In genomic region chr3:123141276-123141675, GRCh38 we compare ENCODE assay signal across 18 cellular contexts.
A peak's percentile ranks its signal among the peaks of the same experiment; 100 is the strongest.
DNase-seq lines count a peak whose midpoint lies in the region; ATAC-seq and TF ChIP-seq lines count a peak whose summit lies in the region.
"Had no signal": no experiment of that assay in that cellular context is flagged by ENCODE, and none has a peak within 500 bp of the region (broad histone marks: within the 10 kb centered on the region; RNA-seq: fewer than 3 reads in every experiment).

No MANE protein-coding gene starts in this region.

- H3K9me3 Mint-ChIP-seq in glutamatergic neuron (ENCODE audit: unreplicated experiment) = peaks cover 10% of the 10 kb centered on the region
- H3K9me3 Mint-ChIP-seq: CD14-positive monocyte; CD4-positive, alpha-beta T cell; CD8-positive, alpha-beta memory T cell; GM23338 had no signal

- no peak overlapping the region for H3K4me3 Mint-ChIP-seq in glutamatergic neuron (ENCODE audit: unreplicated experiment)
- H3K4me3 Mint-ChIP-seq: CD14-positive monocyte; CD4-positive, alpha-beta T cell; CD8-positive, alpha-beta memory T cell; GM23338 had no signal

- peaks cover 8% of the 10 kb centered on the region; the same call in 1 of the 2 replicates for H3K36me3 ChIP-seq in BLaER1
- H3K36me3 ChIP-seq in HEK293 (ENCODE audit: control insufficient read depth in 2 of 2, insufficient read depth in 1 of 2, low read length in 2 of 2) = peaks cover 0 to 31% of the 10 kb centered on the region in 2 experiments; a peak in 1 of 3 replicates
- peaks cover 28% of the 10 kb centered on the region for H3K36me3 ChIP-seq in upper lobe of right lung

- POLR2A ChIA-PET in HEK293 (lab: Yijun Ruan, JAX) = no interaction called here

- peak overlapping the region; percentile 45 for H3K4me2 ChIP-seq in BLaER1
- H3K4me2 ChIP-seq: A549, GM23338 had no signal

- H3K9me3 ChIP-seq in BLaER1 (no peaks in the 10 kb centered on the region), HEK293 (ENCODE audit: control insufficient read depth, insufficient read depth, low read depth, low read length) (no peaks in the 10 kb centered on the region), upper lobe of right lung (no peaks in the 10 kb centered on the region)
- H3K9me3 ChIP-seq: A549, HAP-1 had no signal

- intact Hi-C loops in upper lobe of right lung (cut with DNase I) = no loop called here

- TF ChIP-seq CTCF in HEK293 (tag by site-specific recombination; IDR thresholded peaks at IDR 0.05) (no peak), glutamatergic neuron (IDR thresholded peaks at IDR 0.05; ENCODE audit: partially characterized antibody, unreplicated experiment) (no peak), upper lobe of right lung (IDR thresholded peaks at IDR 0.05) (no peak)

- H3K27me3 ChIP-seq in BLaER1 = no peaks in the 10 kb centered on the region
- no peaks in the 10 kb centered on the region for H3K27me3 ChIP-seq in upper lobe of right lung

- ATAC-seq in upper lobe of right lung = no peak
- ATAC-seq in HG03469 (IDR thresholded peaks at IDR 0.05; ENCODE audit: unreplicated experiment) = no peak
- ATAC-seq: A549, GM23338 had no signal

- peaks cover 55% of the 10 kb centered on the region for H3K4me1 Mint-ChIP-seq in glutamatergic neuron (ENCODE audit: low read depth, unreplicated experiment)
- H3K4me1 Mint-ChIP-seq: CD14-positive monocyte; CD8-positive, alpha-beta memory T cell had no signal

- peaks cover 25% of the 10 kb centered on the region for H3K4me1 ChIP-seq in BLaER1
- peaks cover 4% of the 10 kb centered on the region; the same call in 1 of the 2 replicates for H3K4me1 ChIP-seq in HEK293 (ENCODE audit: control insufficient read depth, insufficient read depth, low read length)
- H3K4me1 ChIP-seq in upper lobe of right lung = no peaks in the 10 kb centered on the region

- H3K36me3 Mint-ChIP-seq in glutamatergic neuron (ENCODE audit: unreplicated experiment) = no peaks in the 10 kb centered on the region

- peak overlapping the region; percentile 95 for H3K27ac Mint-ChIP-seq in glutamatergic neuron (ENCODE audit: unreplicated experiment)
- H3K27ac Mint-ChIP-seq: CD4-positive, alpha-beta T cell; CD8-positive, alpha-beta memory T cell; GM23338 had no signal

- H3K27ac ChIP-seq in BLaER1 (no peak overlapping the region), HEK293 (ENCODE audit: extremely low read depth, low read depth, low read length) (no peak overlapping the region), upper lobe of right lung (no peak overlapping the region), caudate nucleus (ENCODE audit: low read depth, low read length) (no peak overlapping the region)
- H3K27ac ChIP-seq: A549 had no signal

- H3K4me3 ChIP-seq in BLaER1 = no peak overlapping the region
- H3K4me3 ChIP-seq in HEK293 (ENCODE audit: low read depth, low read length) = no peak overlapping the region
- no peak overlapping the region for H3K4me3 ChIP-seq in upper lobe of right lung
- H3K4me3 ChIP-seq: A549, GM23338, HAP-1 had no signal

- H4K20me1 ChIP-seq in BLaER1 = no peaks in the 10 kb centered on the region

- DNase-seq in glutamatergic neuron (no peak), upper lobe of right lung (peak; percentile 30), caudate nucleus (lab: John Stamatoyannopoulos, UW) (no peak), SKM-1 (lab: John Stamatoyannopoulos, UW; ENCODE audit: unreplicated experiment) (no peak)
- DNase-seq: 8988T; ACHN; CD4-positive, alpha-beta T cell; CD8-positive, alpha-beta memory T cell; DMS53; DMS79 treated with DMSO at 0.1 percent for 48 hours; GF-D8 had no signal

- CTCF ChIA-PET in HEK293 (lab: Yijun Ruan, JAX) = interaction anchor here (0.6 kb wide), 1 partner anchor 881 kb away, joined by 3 read pairs; no protein-coding TSS in a partner anchor

- H3K9ac ChIP-seq in BLaER1 = no peak overlapping the region

- peaks cover 12% of the 10 kb centered on the region for H3K27me3 Mint-ChIP-seq in glutamatergic neuron (ENCODE audit: unreplicated experiment)
- H3K27me3 Mint-ChIP-seq: CD4-positive, alpha-beta T cell; CD8-positive, alpha-beta memory T cell had no signal

TF ChIP-seq in HEK293, 187 proteins besides CTCF, POLR2A, EP300 and RAD21:
- TF ChIP-seq MEIS1 (CRISPR knock-in tag; IDR thresholded peaks at IDR 0.05; ENCODE audit: borderline replicate concordance) (no peak), ZNF658 (tag by site-specific recombination; IDR thresholded peaks at IDR 0.05) (no peak), KLF8 (tag by site-specific recombination; IDR thresholded peaks at IDR 0.05) (no peak), ZNF423 (tag by site-specific recombination; IDR thresholded peaks at IDR 0.05) (no peak), ZNF513 (tag by site-specific recombination; IDR thresholded peaks at IDR 0.05) (no peak), ZNF2 (tag by site-specific recombination; IDR thresholded peaks at IDR 0.05) (no peak), ZNF10 (tag by site-specific recombination; IDR thresholded peaks at IDR 0.05) (no peak), GLIS1 (tag by site-specific recombination; IDR thresholded peaks at IDR 0.05) (peak; percentile 88)
- TF ChIP-seq, protein P1, sequence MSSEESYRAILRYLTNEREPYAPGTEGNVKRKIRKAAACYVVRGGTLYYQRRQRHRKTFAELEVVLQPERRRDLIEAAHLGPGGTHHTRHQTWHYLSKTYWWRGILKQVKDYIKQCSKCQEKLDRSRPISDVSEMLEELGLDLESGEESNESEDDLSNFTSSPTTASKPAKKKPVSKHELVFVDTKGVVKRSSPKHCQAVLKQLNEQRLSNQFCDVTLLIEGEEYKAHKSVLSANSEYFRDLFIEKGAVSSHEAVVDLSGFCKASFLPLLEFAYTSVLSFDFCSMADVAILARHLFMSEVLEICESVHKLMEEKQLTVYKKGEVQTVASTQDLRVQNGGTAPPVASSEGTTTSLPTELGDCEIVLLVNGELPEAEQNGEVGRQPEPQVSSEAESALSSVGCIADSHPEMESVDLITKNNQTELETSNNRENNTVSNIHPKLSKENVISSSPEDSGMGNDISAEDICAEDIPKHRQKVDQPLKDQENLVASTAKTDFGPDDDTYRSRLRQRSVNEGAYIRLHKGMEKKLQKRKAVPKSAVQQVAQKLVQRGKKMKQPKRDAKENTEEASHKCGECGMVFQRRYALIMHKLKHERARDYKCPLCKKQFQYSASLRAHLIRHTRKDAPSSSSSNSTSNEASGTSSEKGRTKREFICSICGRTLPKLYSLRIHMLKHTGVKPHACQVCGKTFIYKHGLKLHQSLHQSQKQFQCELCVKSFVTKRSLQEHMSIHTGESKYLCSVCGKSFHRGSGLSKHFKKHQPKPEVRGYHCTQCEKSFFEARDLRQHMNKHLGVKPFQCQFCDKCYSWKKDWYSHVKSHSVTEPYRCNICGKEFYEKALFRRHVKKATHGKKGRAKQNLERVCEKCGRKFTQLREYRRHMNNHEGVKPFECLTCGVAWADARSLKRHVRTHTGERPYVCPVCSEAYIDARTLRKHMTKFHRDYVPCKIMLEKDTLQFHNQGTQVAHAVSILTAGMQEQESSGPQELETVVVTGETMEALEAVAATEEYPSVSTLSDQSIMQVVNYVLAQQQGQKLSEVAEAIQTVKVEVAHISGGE (tag by site-specific recombination; conservative IDR thresholded peaks at IDR 0.05; ENCODE audit: low read depth) = no peak
